ENCODE assay signal across 15 cellular contexts in genomic region chr14:51367600-51367931, GRCh38.
DNase-seq lines count a peak whose midpoint lies in the region; ATAC-seq and TF ChIP-seq lines count a peak whose summit lies in the region.
"Had no signal": no experiment of that assay in that cellular context is flagged by ENCODE, and none has a peak within 500 bp of the region (broad histone marks: within the 10 kb centered on the region; RNA-seq: fewer than 3 reads in every experiment).

No MANE protein-coding gene starts in this region.

- peaks cover 20% of the 10 kb centered on the region for H3K4me1 Mint-ChIP-seq in MCF 10A (ENCODE audit: insufficient read depth, unreplicated experiment)

- intact Hi-C loops in MCF 10A (cut with micrococcal nuclease) = loop anchor here (5.0 kb wide), 1 partner anchor 285 kb away; the partner anchor contains the start of gene FRMD6
- intact Hi-C loops in vagina (cut with DNase I) = no loop called here

- BruUV-seq in MCF 10A (replicated peaks; lab: Mats Ljungman, UMichigan) = no TSS peak

- TF ChIP-seq CTCF in MCF 10A (IDR thresholded peaks at IDR 0.05; ENCODE audit: unreplicated experiment) (no peak), foreskin keratinocyte (conservative IDR thresholded peaks at IDR 0.05) (no peak), vagina (IDR thresholded peaks at IDR 0.05) (no peak)

- no peaks in the 10 kb centered on the region for H3K9me3 Mint-ChIP-seq in MCF 10A (ENCODE audit: unreplicated experiment)
- H3K9me3 Mint-ChIP-seq: activated T-cell treated with anti-CD3 and anti-CD28 coated beads, Interleukin-2, amount 50 U/mL, for 72 hours had no signal

- H3K27me3 ChIP-seq in foreskin keratinocyte (no peaks in the 10 kb centered on the region), vagina (no peaks in the 10 kb centered on the region)
- H3K27me3 ChIP-seq: body of pancreas had no signal

- no peak overlapping the region for H3K4me3 ChIP-seq in vagina
- H3K4me3 ChIP-seq: body of pancreas had no signal

- no peaks in the 10 kb centered on the region for H3K9me3 ChIP-seq in vagina
- H3K9me3 ChIP-seq: body of pancreas had no signal

- no peak overlapping the region for H3K27ac Mint-ChIP-seq in MCF 10A (ENCODE audit: low read depth, unreplicated experiment)
- H3K27ac Mint-ChIP-seq: activated T-cell treated with anti-CD3 and anti-CD28 coated beads, Interleukin-2, amount 50 U/mL, for 72 hours had no signal

- POLR2A ChIA-PET in MCF 10A (lab: Yijun Ruan, JAX) = interaction anchor here (0.6 to 2.7 kb wide), 13 partner anchors 9 to 166 kb away, joined by 3 to 15 read pairs (median 5); no protein-coding TSS in a partner anchor

- no peak for TF ChIP-seq POLR2A in vagina (IDR thresholded peaks at IDR 0.05)

- H3K4me3 Mint-ChIP-seq in MCF 10A (ENCODE audit: unreplicated experiment) = no peak overlapping the region
- H3K4me3 Mint-ChIP-seq: activated T-cell treated with anti-CD3 and anti-CD28 coated beads, Interleukin-2, amount 50 U/mL, for 72 hours had no signal

- no peaks in the 10 kb centered on the region for H3K36me3 ChIP-seq in vagina

- H3K4me1 ChIP-seq in foreskin keratinocyte = peaks cover 36% of the 10 kb centered on the region
- peaks cover 49% of the 10 kb centered on the region for H3K4me1 ChIP-seq in vagina
- H3K4me1 ChIP-seq: body of pancreas had no signal

- peak; percentile 71 for ATAC-seq in foreskin keratinocyte
- ATAC-seq: activated T-cell treated with anti-CD3 and anti-CD28 coated beads, Interleukin-2, amount 50 U/mL, for 72 hours; body of pancreas had no signal

- H3K27ac ChIP-seq in foreskin keratinocyte = peak overlapping the region; percentile 30
- peak overlapping the region; percentile 53 for H3K27ac ChIP-seq in vagina
- H3K27ac ChIP-seq: body of pancreas had no signal

- CTCF ChIA-PET in MCF 10A (lab: Yijun Ruan, JAX) = no interaction called here

- H3K36me3 Mint-ChIP-seq in MCF 10A (ENCODE audit: insufficient read depth, unreplicated experiment) = peaks cover 7% of the 10 kb centered on the region

- H3K27me3 Mint-ChIP-seq in MCF 10A (ENCODE audit: insufficient read depth, unreplicated experiment) = no peaks in the 10 kb centered on the region

- peak; percentile 20 for DNase-seq in NCI-H1694 treated with DMSO at 0.1 percent for 48 hours (lab: John Stamatoyannopoulos, UW)
- DNase-seq in NCI-H1694 (lab: John Stamatoyannopoulos, UW) = no peak
- peak; percentile 38 for DNase-seq in MCF 10A (ENCODE audit: unreplicated experiment)
- peak; percentile 76 to 81 for DNase-seq in foreskin keratinocyte
- no peak for DNase-seq in vagina (ENCODE audit: extremely low spot score in 2 of 2)
- no peak for DNase-seq in Ammon's horn (ENCODE audit: low spot score)
- no peak for DNase-seq in amniotic stem cell (lab: John Stamatoyannopoulos, UW)
- DNase-seq in NCI-H2196 treated with DMSO at 0.1 percent for 48 hours (lab: John Stamatoyannopoulos, UW; ENCODE audit: unreplicated experiment) = no peak
- DNase-seq: activated CD4-positive, alpha-beta T cell treated with anti-CD3 and anti-CD28 coated beads, Interleukin-2, amount 50 U/mL, for 1 hour; activated T-cell treated with anti-CD3 and anti-CD28 coated beads, Interleukin-2, amount 50 U/mL, for 72 hours; DMS 273 treated with DMSO at 0.1 percent for 48 hours; KG1; NCI-H2081; T-helper 9 cell had no signal

Comparison
In these comparisons a context has a peak if more than half of its experiments do, and no peak if none do; other contexts are left out.
1. DNase-seq: peak in NCI-H1694 treated with DMSO at 0.1 percent for 48 hours (single experiment), MCF 10A (single experiment) and foreskin keratinocyte (2 of 2); none in NCI-H1694 (single experiment), vagina (0 of 2), Ammon's horn (single experiment), amniotic stem cell (single experiment) and NCI-H2196 treated with DMSO at 0.1 percent for 48 hours (single experiment).